In genomic region chr6:26043389-26044139, GRCh38 we compare ENCODE assay signal across 8 cellular contexts. TPM values are rescaled to one million over a fixed set of nuclear protein-coding genes. Genes with fewer than 3 reads are reported as not detected.
DNase-seq lines count a peak whose midpoint lies in the region; ATAC-seq, FAIRE-seq and TF ChIP-seq lines count a peak whose summit lies in the region.

No MANE protein-coding gene starts in this region.

- H3K27ac ChIP-seq in left lung = peak overlapping the region; percentile 91 to 97

- peak; percentile 95 for DNase-seq in GM04504 (ENCODE audit: low read depth)
- no peak for DNase-seq in H7
- DNase-seq in NAMALWA (ENCODE audit: low spot score) = peak; percentile 93
- DNase-seq in activated B cell treated with CpG ODN at 0.5 μM for 24 hours = peak; percentile 53
- DNase-seq in left lung = peak in 1 of 2 donors; percentile 63
- peak; percentile 15 for DNase-seq in stimulated activated CD8-positive, alpha-beta memory T cell treated with anti-CD3 and anti-CD28 coated beads, Interleukin-4, amount 100 ng/mL, for 24 hours (ENCODE audit: low read depth)
- DNase-seq in NCI-H526 (lab: John Stamatoyannopoulos, UW) = no peak

- peaks cover 2% of the 10 kb centered on the region for H3K9me3 Mint-ChIP-seq in activated B cell treated with CpG ODN at 0.5 μM for 24 hours

- no peaks in the 10 kb centered on the region for H3K27me3 Mint-ChIP-seq in activated B cell treated with CpG ODN at 0.5 μM for 24 hours

- H3K4me3 Mint-ChIP-seq in activated B cell treated with CpG ODN at 0.5 μM for 24 hours = peak overlapping the region; percentile 91

- H3K4me3 ChIP-seq in H7 (ENCODE audit: insufficient read depth, low read depth, low read length) (peak overlapping the region; percentile 41), left lung (peak overlapping the region; percentile 30 to 48)

- POLR2A ChIA-PET in activated B cell treated with CpG ODN at 0.5 μM for 24 hours (lab: Charles Lee) = interaction anchor here (0.5 to 8.3 kb wide), 48 partner anchors 11 to 1850 kb away, joined by 3 to 477 read pairs (median 9); partner anchors contain the start of genes HFE and HMGN4

- intact Hi-C loops in activated B cell treated with CpG ODN at 0.5 μM for 24 hours (cut with micrococcal nuclease) = loop anchor here (1.0 to 2.0 kb wide), 8 partner anchors 10 to 1103 kb away; a partner anchor contains a TSS
- intact Hi-C loops in left lung (cut with DNase I) = no loop called here

- H3K9me3 ChIP-seq in left lung = peaks cover 0 to 3% of the 10 kb centered on the region in 2 donors

- H3K4me1 ChIP-seq in left lung = peaks cover 0 to 23% of the 10 kb centered on the region in 2 donors

- H3K4me1 Mint-ChIP-seq in activated B cell treated with CpG ODN at 0.5 μM for 24 hours = peaks cover 24% of the 10 kb centered on the region

- peak overlapping the region; percentile 99 for H3K27ac Mint-ChIP-seq in activated B cell treated with CpG ODN at 0.5 μM for 24 hours

- no peak for TF ChIP-seq CTCF in activated B cell treated with CpG ODN at 0.5 μM for 24 hours (IDR thresholded peaks at IDR 0.05)
- TF ChIP-seq CTCF in left lung (IDR thresholded peaks at IDR 0.05) = no peak

- peaks cover 6% of the 10 kb centered on the region for H3K36me3 Mint-ChIP-seq in activated B cell treated with CpG ODN at 0.5 μM for 24 hours (ENCODE audit: low read depth)

- ATAC-seq in activated B cell treated with CpG ODN at 0.5 μM for 24 hours (ENCODE audit: low read depth) = peak; percentile 70
- peak; percentile 82 for ATAC-seq in left lung

- H3K36me3 ChIP-seq in H7 (replicated peaks; ENCODE audit: control insufficient read depth, insufficient read depth, low read length) (no peaks in the 10 kb centered on the region), left lung (no peaks in the 10 kb centered on the region)

- FAIRE-seq in colon (lab: Jason Lieb, UNC) = peak; percentile 94

- H3K27me3 ChIP-seq in H7 (ENCODE audit: control insufficient read depth, insufficient read depth, low read length) = no peaks in the 10 kb centered on the region
- H3K27me3 ChIP-seq in left lung = no peaks in the 10 kb centered on the region

- CTCF ChIA-PET in activated B cell treated with CpG ODN at 0.5 μM for 24 hours (lab: Charles Lee) = interaction anchor here (0.9 to 2.4 kb wide), 8 partner anchors 11 to 83 kb away, joined by 3 to 25 read pairs (median 4); a partner anchor contains a TSS

RNA-seq across cellular contexts. Expression of gene HFE, which starts 43.7 kb away (rescaled TPM):
- 0.38 and 0.81 TPM in 2 replicates for total RNA-seq in H7 (2014; rRNA removed; shearing (Covaris generic))
- total RNA-seq in activated B cell treated with CpG ODN at 0.5 μM for 24 hours (0.98 and 1.1 TPM in 2 replicates), left lung (10 to 100 TPM; 11.8 to 12.7 TPM)

Comparison
In these comparisons a context has a peak if more than half of its experiments do, and no peak if none do; other contexts are left out.
1. DNase-seq: peak in GM04504 (single experiment), NAMALWA (single experiment), activated B cell treated with CpG ODN at 0.5 μM for 24 hours (single experiment) and stimulated activated CD8-positive, alpha-beta memory T cell treated with anti-CD3 and anti-CD28 coated beads, Interleukin-4, amount 100 ng/mL, for 24 hours (single experiment); none in H7 (single experiment) and NCI-H526 (0 of 2).